In genomic region chr11:68773521-68774187, GRCh38 we compare ENCODE assay signal across 31 cellular contexts. TPM values are rescaled to one million over a fixed set of nuclear protein-coding genes. Genes with fewer than 3 reads are reported as not detected.
DNase-seq lines count a peak whose midpoint lies in the region; ATAC-seq and TF ChIP-seq lines count a peak whose summit lies in the region.
"Had no signal": no experiment of that assay in that cellular context is flagged by ENCODE, and none has a peak within 500 bp of the region (broad histone marks: within the 10 kb centered on the region; RNA-seq: fewer than 3 reads in every experiment).

No MANE protein-coding gene starts in this region.

- H3K27ac ChIP-seq in fibroblast of lung (ENCODE audit: insufficient read depth, low read length) (peak overlapping the region; percentile 26), osteoblast (ENCODE audit: low read depth, low read length) (no peak overlapping the region)
- H3K27ac ChIP-seq: KMS-11, neutrophil, Peyer's patch, sigmoid colon, transverse colon had no signal

- H3K79me2 ChIP-seq in fibroblast of lung (ENCODE audit: control insufficient read depth, insufficient read depth, low read length) = no peaks in the 10 kb centered on the region
- H3K79me2 ChIP-seq in osteoblast (ENCODE audit: insufficient read depth, low read length) = no peaks in the 10 kb centered on the region

- H3K36me3 ChIP-seq in fibroblast of lung (ENCODE audit: control insufficient read depth, insufficient read depth, low read length) = peaks cover 17% of the 10 kb centered on the region
- peaks cover 70% of the 10 kb centered on the region for H3K36me3 ChIP-seq in osteoblast (ENCODE audit: insufficient read depth, low read length)

- no peaks in the 10 kb centered on the region for H3K27me3 ChIP-seq in fibroblast of lung (ENCODE audit: control insufficient read depth, insufficient read depth, low read length)
- no peaks in the 10 kb centered on the region for H3K27me3 ChIP-seq in osteoblast (ENCODE audit: insufficient read depth, low read length)
- H3K27me3 ChIP-seq: neutrophil, Peyer's patch, sigmoid colon, transverse colon had no signal

- no peaks in the 10 kb centered on the region for H3K27me3 Mint-ChIP-seq in WTC11 (ENCODE audit: low read depth)
- no peaks in the 10 kb centered on the region for H3K27me3 Mint-ChIP-seq in stimulated activated naive B cell treated with anti-CD40 and anti-IgM and Interleukin-4, amounts not matched to agents 10 μg/mL and 1 μg/mL and 100 μg/mL, for 72 hours
- H3K27me3 Mint-ChIP-seq: activated naive CD4-positive, alpha-beta T cell treated with anti-CD3 and anti-CD28 coated beads, Interleukin-2, amount 10 ng/mL, durations not matched to agents 7 days and 5 days; activated T-helper 17 cell treated with anti-CD3 and anti-CD28 coated beads, Interleukin-2, amount 50 U/mL, for 72 hours; effector memory CD8-positive, alpha-beta T cell; naive B cell had no signal

- H3K36me3 Mint-ChIP-seq in WTC11 = peaks cover 30% of the 10 kb centered on the region
- peaks cover 38 to 54% of the 10 kb centered on the region in 2 donors for H3K36me3 Mint-ChIP-seq in stimulated activated naive B cell treated with anti-CD40 and anti-IgM and Interleukin-4, amounts not matched to agents 10 μg/mL and 1 μg/mL and 100 μg/mL, for 72 hours
- H3K36me3 Mint-ChIP-seq: mesothelial cell of epicardium had no signal

- H3K9ac ChIP-seq in fibroblast of lung (ENCODE audit: insufficient read depth, low read length) = no peak overlapping the region
- H3K9ac ChIP-seq: KMS-11 had no signal

- peaks cover 2% of the 10 kb centered on the region for H3K4me1 ChIP-seq in fibroblast of lung (ENCODE audit: control insufficient read depth, extremely low read depth, insufficient read depth, low read length)
- no peaks in the 10 kb centered on the region for H3K4me1 ChIP-seq in osteoblast (ENCODE audit: insufficient read depth, low read length)
- H3K4me1 ChIP-seq: Peyer's patch, sigmoid colon, transverse colon had no signal

- H3K4me1 Mint-ChIP-seq in WTC11 = no peaks in the 10 kb centered on the region
- peaks cover 3 to 7% of the 10 kb centered on the region in 2 donors for H3K4me1 Mint-ChIP-seq in stimulated activated naive B cell treated with anti-CD40 and anti-IgM and Interleukin-4, amounts not matched to agents 10 μg/mL and 1 μg/mL and 100 μg/mL, for 72 hours
- H3K4me1 Mint-ChIP-seq: activated naive CD4-positive, alpha-beta T cell treated with anti-CD3 and anti-CD28 coated beads, Interleukin-2, amount 10 ng/mL, durations not matched to agents 7 days and 5 days; activated T-helper 17 cell treated with anti-CD3 and anti-CD28 coated beads, Interleukin-2, amount 50 U/mL, for 72 hours; CD14-positive monocyte; naive B cell had no signal

- H2AFZ ChIP-seq in fibroblast of lung (ENCODE audit: low read length) (peak overlapping the region; percentile 28), osteoblast (ENCODE audit: low read length) (no peak overlapping the region)

- peak overlapping the region; percentile 70 for H3K27ac Mint-ChIP-seq in WTC11
- H3K27ac Mint-ChIP-seq in stimulated activated naive B cell treated with anti-CD40 and anti-IgM and Interleukin-4, amounts not matched to agents 10 μg/mL and 1 μg/mL and 100 μg/mL, for 72 hours = no peak overlapping the region
- H3K27ac Mint-ChIP-seq: activated naive CD4-positive, alpha-beta T cell treated with anti-CD3 and anti-CD28 coated beads, Interleukin-2, amount 10 ng/mL, durations not matched to agents 7 days and 5 days; activated T-helper 17 cell treated with anti-CD3 and anti-CD28 coated beads, Interleukin-2, amount 50 U/mL, for 72 hours; CD14-positive monocyte; effector memory CD8-positive, alpha-beta T cell; mesothelial cell of epicardium; naive B cell; progenitor cell of endocrine pancreas had no signal

- H3K4me2 ChIP-seq in fibroblast of lung (ENCODE audit: extremely low read depth, insufficient read depth, low read length) = no peak overlapping the region
- no peak overlapping the region for H3K4me2 ChIP-seq in osteoblast (ENCODE audit: insufficient read depth, low read length)
- H3K4me2 ChIP-seq: KMS-11 had no signal

- H3K4me3 ChIP-seq in fibroblast of lung (replicated peaks in 1 of 4; ENCODE audit: control extremely low read depth in 1 of 4, insufficient read depth in 1 of 4, low read depth in 3 of 4, low read length in 4 of 4) (no peak overlapping the region), osteoblast (ENCODE audit: insufficient read depth, low read length) (no peak overlapping the region)
- H3K4me3 ChIP-seq: Peyer's patch, sigmoid colon, transverse colon had no signal

- TF ChIP-seq POLR2A in GM18505 (IDR thresholded peaks at IDR 0.05; ENCODE audit: borderline replicate concordance, extremely low read depth, insufficient read depth, insufficient read length) = no peak

- no peak for TF ChIP-seq CTCF in WTC11 (IDR thresholded peaks at IDR 0.05)
- TF ChIP-seq CTCF in fibroblast of lung (conservative IDR thresholded peaks at IDR 0.05 in 1 of 2, IDR thresholded peaks at IDR 0.05 in 1 of 2; ENCODE audit: low read depth in 1 of 2, low read length in 2 of 2) = no peak
- TF ChIP-seq CTCF in osteoblast (IDR thresholded peaks at IDR 0.05; ENCODE audit: extremely low read depth, low read depth, low read length) = no peak

- CTCF ChIA-PET in WTC11 (lab: Charles Lee) = interaction anchor here (1.4 kb wide), 1 partner anchor 24 kb away, joined by 8 read pairs; no protein-coding TSS in a partner anchor

- POLR2A ChIA-PET in WTC11 (lab: Charles Lee) = no interaction called here

- DNase-seq in WTC11 (ENCODE audit: low spot score) (no peak), fibroblast of lung (ENCODE audit: low read depth in 2 of 2) (peak; percentile 43 to 99), osteoblast (ENCODE audit: insufficient read length, low spot score, missing footprints) (peak; percentile 18), NCI-H2107 (lab: John Stamatoyannopoulos, UW) (no peak), NCI-H82 treated with DMSO at 0.1 percent for 48 hours (lab: John Stamatoyannopoulos, UW; ENCODE audit: unreplicated experiment) (no peak)
- no peak for DNase-seq in stimulated activated naive B cell treated with anti-CD40 and anti-IgM and Interleukin-4, amounts not matched to agents 10 μg/mL and 1 μg/mL and 100 μg/mL, for 72 hours
- DNase-seq: activated CD4-positive, alpha-beta T cell treated with anti-CD3 and anti-CD28 coated beads for 48 hours; activated naive CD4-positive, alpha-beta T cell treated with anti-CD3 and anti-CD28 coated beads, Interleukin-2, amount 10 ng/mL, durations not matched to agents 7 days and 5 days; amygdala; caudate nucleus; cortex of kidney; DND-41; effector memory CD8-positive, alpha-beta T cell; glutamatergic neuron; GOT3; naive B cell; NCI-H1436; NCI-H2081 treated with DMSO at 0.1 percent for 48 hours; NCI-H226; Peyer's patch; sigmoid colon; stimulated activated CD4-positive, alpha-beta T cell treated with anti-CD3 and anti-CD28 coated beads, Interleukin-4, amount 100 ng/mL, for 24 hours; SW 1271; transverse colon had no signal

- H3K4me3 Mint-ChIP-seq in WTC11 = no peak overlapping the region
- H3K4me3 Mint-ChIP-seq in stimulated activated naive B cell treated with anti-CD40 and anti-IgM and Interleukin-4, amounts not matched to agents 10 μg/mL and 1 μg/mL and 100 μg/mL, for 72 hours = no peak overlapping the region
- H3K4me3 Mint-ChIP-seq: activated naive CD4-positive, alpha-beta T cell treated with anti-CD3 and anti-CD28 coated beads, Interleukin-2, amount 10 ng/mL, durations not matched to agents 7 days and 5 days; activated T-helper 17 cell treated with anti-CD3 and anti-CD28 coated beads, Interleukin-2, amount 50 U/mL, for 72 hours; CD14-positive monocyte; effector memory CD8-positive, alpha-beta T cell; mesothelial cell of epicardium; naive B cell had no signal

- no peaks in the 10 kb centered on the region for H3K9me3 Mint-ChIP-seq in WTC11
- H3K9me3 Mint-ChIP-seq in stimulated activated naive B cell treated with anti-CD40 and anti-IgM and Interleukin-4, amounts not matched to agents 10 μg/mL and 1 μg/mL and 100 μg/mL, for 72 hours = no peaks in the 10 kb centered on the region
- H3K9me3 Mint-ChIP-seq: activated naive CD4-positive, alpha-beta T cell treated with anti-CD3 and anti-CD28 coated beads, Interleukin-2, amount 10 ng/mL, durations not matched to agents 7 days and 5 days; activated T-helper 17 cell treated with anti-CD3 and anti-CD28 coated beads, Interleukin-2, amount 50 U/mL, for 72 hours; CD14-positive monocyte; effector memory CD8-positive, alpha-beta T cell; mesothelial cell of epicardium; naive B cell had no signal

- ATAC-seq in WTC11 = no peak
- ATAC-seq in GM18505 (IDR thresholded peaks at IDR 0.05; ENCODE audit: unreplicated experiment) = no peak
- no peak for ATAC-seq in stimulated activated naive B cell treated with anti-CD40 and anti-IgM and Interleukin-4, amounts not matched to agents 10 μg/mL and 1 μg/mL and 100 μg/mL, for 72 hours (replicated peaks)
- ATAC-seq: activated T-helper 17 cell treated with anti-CD3 and anti-CD28 coated beads, Interleukin-2, amount 50 U/mL, for 72 hours; effector memory CD8-positive, alpha-beta T cell had no signal

- no peaks in the 10 kb centered on the region for H4K20me1 ChIP-seq in fibroblast of lung (ENCODE audit: control insufficient read depth, extremely low read depth, insufficient read depth, low read length)
- no peaks in the 10 kb centered on the region for H4K20me1 ChIP-seq in osteoblast (ENCODE audit: insufficient read depth, low read length)

- H3K9me3 ChIP-seq in fibroblast of lung (ENCODE audit: control insufficient read depth, insufficient read depth, low read depth, low read length) (no peaks in the 10 kb centered on the region), osteoblast (ENCODE audit: low read depth, low read length) (no peaks in the 10 kb centered on the region)
- H3K9me3 ChIP-seq: neutrophil, Peyer's patch, sigmoid colon, transverse colon had no signal

TF ChIP-seq in WTC11, 78 proteins besides CTCF, POLR2A, EP300 and RAD21 (continues in another document):
- TF ChIP-seq PREB (CRISPR knock-in tag; IDR thresholded peaks at IDR 0.05; ENCODE audit: borderline replicate concordance) (no peak), ZNF423 (CRISPR knock-in tag; IDR thresholded peaks at IDR 0.05) (no peak)

RNA-seq across cellular contexts. Expression of gene TESMIN, which starts 22.3 kb away (rescaled TPM):
- total RNA-seq in WTC11 (2021) (78.8 to 91.9 TPM (median 85.6 TPM) in 3 replicates), fibroblast of lung (0.26 and 2.0 TPM in 2 replicates), osteoblast (not detected in 2 replicates)
- polyA plus RNA-seq in fibroblast of lung = 0.51 and 0.70 TPM in 2 replicates
- polyA plus RNA-seq in fibroblast of lung (2012) = 1.6 and 3.5 TPM in 2 replicates
- 0.59 and 2.1 TPM in 2 replicates for polyA minus RNA-seq in fibroblast of lung (ENCODE audit: low replicate concordance)
- total RNA-seq: sigmoid colon had no signal

Comparison
In these comparisons a context has a peak if more than half of its experiments do, and no peak if none do; other contexts are left out.
1. DNase-seq: peak in fibroblast of lung (2 of 2) and osteoblast (single experiment); none in WTC11 (single experiment), NCI-H2107 (single experiment), stimulated activated naive B cell treated with anti-CD40 and anti-IgM and Interleukin-4, amounts not matched to agents 10 μg/mL and 1 μg/mL and 100 μg/mL, for 72 hours (single experiment) and NCI-H82 treated with DMSO at 0.1 percent for 48 hours (single experiment).
2. RNA of gene TESMIN, which starts 22.3 kb away (total RNA-seq): 78.8 to 91.9 TPM in WTC11; 0.26 to 2.0 TPM in fibroblast of lung and not detected in osteoblast; every median in the first group is over 10 times any median in the second.